ENCODE assay signal across 29 cellular contexts in the genomic region with DNA sequence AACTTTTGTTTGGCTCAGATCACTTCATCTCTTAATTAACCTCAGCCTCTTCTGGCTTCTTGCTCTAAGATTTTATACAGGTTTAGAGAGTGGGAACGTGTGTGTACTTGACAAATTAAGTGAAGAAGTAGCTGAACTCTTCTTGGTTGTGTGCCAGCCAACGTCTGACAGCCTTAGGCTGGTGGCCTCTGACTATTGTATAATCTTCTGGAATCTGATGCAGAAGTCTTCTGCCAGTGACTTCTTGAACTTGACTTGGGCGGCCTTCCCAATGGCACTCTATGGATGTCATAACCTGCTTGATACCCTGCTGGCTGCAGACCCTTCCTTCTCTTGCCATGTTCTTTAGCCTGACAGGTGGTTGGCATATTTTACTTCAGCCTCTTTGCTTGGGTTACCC.
"Had no signal": no experiment of that assay in that cellular context is flagged by ENCODE, and none has a peak within 500 bp of the region (broad histone marks: within the 10 kb centered on the region; RNA-seq: fewer than 3 reads in every experiment).

No MANE protein-coding gene starts in this region.

- ATAC-seq: activated CD4-positive, alpha-beta T cell treated with anti-CD3 and anti-CD28 coated beads for 36 hours; activated CD8-positive, alpha-beta memory T cell treated with anti-CD3 and anti-CD28 coated beads, Interleukin-2, amount 10 ng/mL, durations not matched to agents 7 days and 5 days; activated CD8-positive, alpha-beta T cell treated with anti-CD3 and anti-CD28 coated beads, Interleukin-2, amount 10 ng/mL, durations not matched to agents 7 days and 5 days; activated naive CD8-positive, alpha-beta T cell treated with anti-CD3 and anti-CD28 coated beads, Interleukin-2, amount 50 U/mL, for 24 hours; body of pancreas; foreskin keratinocyte; gastrocnemius medialis; heart right ventricle had no signal

- H3K4me3 ChIP-seq: adrenal gland, body of pancreas, cardiac muscle cell, colonic mucosa, esophagus muscularis mucosa, gastrocnemius medialis, heart right ventricle had no signal

- DNase-seq: activated CD4-positive, alpha-beta memory T cell treated with anti-CD3 and anti-CD28 coated beads for 36 hours; activated CD4-positive, alpha-beta T cell treated with anti-CD3 and anti-CD28 coated beads for 36 hours; activated CD4-positive, alpha-beta T cell treated with anti-CD3 and anti-CD28 coated beads, Interleukin-2, amount 10 ng/mL, durations not matched to agents 24 days and 14 days; activated CD4-positive, CD25-positive, alpha-beta regulatory T cell; activated CD4-positive, CD25-positive, alpha-beta regulatory T cell treated with anti-CD3 and anti-CD28 coated beads, Interleukin-2, amount 50 U/mL, for 72 hours; activated CD8-positive, alpha-beta memory T cell treated with anti-CD3 and anti-CD28 coated beads, Interleukin-2, amount 10 ng/mL, durations not matched to agents 7 days and 5 days; activated CD8-positive, alpha-beta memory T cell treated with anti-CD3 and anti-CD28 coated beads, Interleukin-2, amount 50 U/mL, for 4 hours; activated CD8-positive, alpha-beta T cell treated with anti-CD3 and anti-CD28 coated beads, Interleukin-2, amount 10 ng/mL, durations not matched to agents 7 days and 5 days; activated effector memory CD4-positive, alpha-beta T cell treated with anti-CD3 and anti-CD28 coated beads, Interleukin-2, amount 50 U/mL, for 16 hours; activated naive CD4-positive, alpha-beta T cell treated with anti-CD3 and anti-CD28 coated beads for 36 hours; activated naive CD8-positive, alpha-beta T cell treated with anti-CD3 and anti-CD28 coated beads for 36 hours; activated naive CD8-positive, alpha-beta T cell treated with anti-CD3 and anti-CD28 coated beads, Interleukin-2, amount 50 U/mL, for 24 hours; activated T-cell treated with anti-CD3 and anti-CD28 coated beads, Interleukin-2, amount 50 U/mL, for 1 hour; activated T-cell treated with anti-CD3 and anti-CD28 coated beads, Interleukin-2, amount 50 U/mL, for 48 hours; adrenal gland; amygdala; aorta; body of pancreas; central memory CD4-positive, alpha-beta T cell; cerebellar nuclear complex; colonic mucosa; effector CD8-positive, alpha-beta T cell; gastrocnemius medialis; glutamatergic neuron; heart right ventricle; T-helper 2 cell had no signal
